12 cellular contexts compared by ENCODE assay signal in the genomic region with DNA sequence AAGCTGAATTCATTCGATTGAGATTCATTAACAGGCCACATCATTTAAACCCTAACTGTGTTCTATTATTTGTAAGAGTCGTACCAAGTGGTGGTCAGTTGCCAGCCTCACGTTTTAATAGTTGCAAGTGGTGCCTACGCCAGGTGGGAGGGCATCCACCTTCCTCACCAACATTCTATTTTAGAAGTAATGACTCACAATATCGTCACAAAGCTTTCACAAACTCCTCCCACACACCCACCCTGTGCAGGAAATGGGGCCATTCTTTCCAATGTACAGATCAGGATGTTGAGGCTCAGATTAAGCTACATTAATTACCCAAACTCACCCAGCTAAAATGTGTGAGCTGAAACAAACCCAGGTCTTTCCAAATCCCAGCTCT.
DNase-seq lines count a peak whose midpoint lies in the region; ATAC-seq and TF ChIP-seq lines count a peak whose summit lies in the region.
"Had no signal": no experiment of that assay in that cellular context is flagged by ENCODE, and none has a peak within 500 bp of the region (broad histone marks: within the 10 kb centered on the region; RNA-seq: fewer than 3 reads in every experiment).

No MANE protein-coding gene starts in this region.

- H3K4me1 Mint-ChIP-seq in CD4-positive, alpha-beta T cell (ENCODE audit: low read depth): peaks cover 9% of the 10 kb centered on the region
- H3K4me1 Mint-ChIP-seq in IgD-negative memory B cell: peaks cover 11 to 16% (median 15%) of the 10 kb centered on the region in 3 donors
- H3K4me1 Mint-ChIP-seq in activated T-helper 2 cell treated with anti-CD3 and anti-CD28 coated beads, Interferon-gamma antibody, Interleukin-2, Interleukin-4, amounts not matched to agents 10 μg/mL and 5 μg/mL and 100 μg/mL, durations not matched to agents 14 hours and 24 hours and 36 hours (ENCODE audit: low read depth): peaks cover 48% of the 10 kb centered on the region
- H3K4me1 Mint-ChIP-seq in osteocyte (ENCODE audit: unreplicated experiment): no peaks in the 10 kb centered on the region
- peaks cover 20% of the 10 kb centered on the region for H3K4me1 Mint-ChIP-seq in progenitor cell of endocrine pancreas (ENCODE audit: low read depth)

- no peak overlapping the region for H3K4me3 Mint-ChIP-seq in CD4-positive, alpha-beta T cell
- no peak overlapping the region for H3K4me3 Mint-ChIP-seq in IgD-negative memory B cell
- H3K4me3 Mint-ChIP-seq in activated T-helper 2 cell treated with anti-CD3 and anti-CD28 coated beads, Interferon-gamma antibody, Interleukin-2, Interleukin-4, amounts not matched to agents 10 μg/mL and 5 μg/mL and 100 μg/mL, durations not matched to agents 14 hours and 24 hours and 36 hours (ENCODE audit: low read depth): no peak overlapping the region
- H3K4me3 Mint-ChIP-seq in osteocyte (ENCODE audit: unreplicated experiment): no peak overlapping the region
- H3K4me3 Mint-ChIP-seq in progenitor cell of endocrine pancreas (ENCODE audit: low read depth): no peak overlapping the region

- H3K27me3 Mint-ChIP-seq in CD4-positive, alpha-beta T cell: no peaks in the 10 kb centered on the region
- H3K27me3 Mint-ChIP-seq in IgD-negative memory B cell (no peaks in the 10 kb centered on the region), osteocyte (ENCODE audit: unreplicated experiment) (no peaks in the 10 kb centered on the region), progenitor cell of endocrine pancreas (no peaks in the 10 kb centered on the region)
- H3K27me3 Mint-ChIP-seq in activated T-helper 2 cell treated with anti-CD3 and anti-CD28 coated beads, Interferon-gamma antibody, Interleukin-2, Interleukin-4, amounts not matched to agents 10 μg/mL and 5 μg/mL and 100 μg/mL, durations not matched to agents 14 hours and 24 hours and 36 hours (ENCODE audit: low read depth): no peaks in the 10 kb centered on the region

- DNase-seq in CD4-positive, alpha-beta T cell: no peak
- no peak for DNase-seq in activated T-helper 2 cell treated with anti-CD3 and anti-CD28 coated beads, Interferon-gamma antibody, Interleukin-2, Interleukin-4, amounts not matched to agents 10 μg/mL and 5 μg/mL and 100 μg/mL, durations not matched to agents 14 hours and 24 hours and 36 hours (ENCODE audit: low spot score)
- peak; percentile 73 for DNase-seq in stimulated activated CD4-positive, alpha-beta T cell treated with anti-CD3 and anti-CD28 coated beads, Interleukin-15, amount 100 ng/mL, for 24 hours
- DNase-seq in osteocyte (ENCODE audit: extremely low spot score, unreplicated experiment) (no peak), progenitor cell of endocrine pancreas (ENCODE audit: low spot score, unreplicated experiment) (no peak), NCI-H1436 treated with DMSO at 0.1 percent for 48 hours (lab: John Stamatoyannopoulos, UW) (no peak)
- DNase-seq: midbrain, NCI-H524 had no signal

- intact Hi-C loops in CD4-positive, alpha-beta T cell (cut with DNase I, micrococcal nuclease): loop anchor here in 1 of 2 experiments (5.0 kb wide), 1 partner anchor 58 kb away; no protein-coding TSS in a partner anchor
- intact Hi-C loops in activated T-helper 2 cell treated with anti-CD3 and anti-CD28 coated beads, Interferon-gamma antibody, Interleukin-2, Interleukin-4, amounts not matched to agents 10 μg/mL and 5 μg/mL and 100 μg/mL, durations not matched to agents 14 hours and 24 hours and 36 hours (cut with micrococcal nuclease): loop anchor here (1.0 kb wide), 1 partner anchor 8 kb away; no protein-coding TSS in a partner anchor

- POLR2A ChIA-PET in CD4-positive, alpha-beta T cell (lab: Charles Lee): interaction anchor here (0.8 to 1.1 kb wide), 2 partner anchors 10 to 77 kb away, joined by 3 to 5 read pairs; partner anchors contain the start of gene SAMD8

- H3K36me3 Mint-ChIP-seq in CD4-positive, alpha-beta T cell (ENCODE audit: low read depth): peaks cover 23% of the 10 kb centered on the region
- H3K36me3 Mint-ChIP-seq in IgD-negative memory B cell (peaks cover 11% of the 10 kb centered on the region), osteocyte (ENCODE audit: unreplicated experiment) (peaks cover 25% of the 10 kb centered on the region), progenitor cell of endocrine pancreas (ENCODE audit: insufficient read depth) (peaks cover 20% of the 10 kb centered on the region)
- peaks cover 36% of the 10 kb centered on the region for H3K36me3 Mint-ChIP-seq in activated T-helper 2 cell treated with anti-CD3 and anti-CD28 coated beads, Interferon-gamma antibody, Interleukin-2, Interleukin-4, amounts not matched to agents 10 μg/mL and 5 μg/mL and 100 μg/mL, durations not matched to agents 14 hours and 24 hours and 36 hours (ENCODE audit: low read depth)

- ATAC-seq in CD4-positive, alpha-beta T cell (ENCODE audit: poor library complexity): peak; percentile 52
- no peak for ATAC-seq in esophagus mucosa

- CTCF ChIA-PET in CD4-positive, alpha-beta T cell (lab: Charles Lee): no interaction called here

- H3K9me3 Mint-ChIP-seq in CD4-positive, alpha-beta T cell: no peaks in the 10 kb centered on the region
- H3K9me3 Mint-ChIP-seq in IgD-negative memory B cell: no peaks in the 10 kb centered on the region
- H3K9me3 Mint-ChIP-seq in activated T-helper 2 cell treated with anti-CD3 and anti-CD28 coated beads, Interferon-gamma antibody, Interleukin-2, Interleukin-4, amounts not matched to agents 10 μg/mL and 5 μg/mL and 100 μg/mL, durations not matched to agents 14 hours and 24 hours and 36 hours: peaks cover 9% of the 10 kb centered on the region
- H3K9me3 Mint-ChIP-seq in osteocyte (ENCODE audit: unreplicated experiment): no peaks in the 10 kb centered on the region
- no peaks in the 10 kb centered on the region for H3K9me3 Mint-ChIP-seq in progenitor cell of endocrine pancreas (ENCODE audit: low read depth)

- H3K9me3 ChIP-seq in CD4-positive, alpha-beta T cell (ENCODE audit: control insufficient read depth, low read length): no peaks in the 10 kb centered on the region
- H3K9me3 ChIP-seq: breast epithelium had no signal

- no peaks in the 10 kb centered on the region for H3K27me3 ChIP-seq in CD4-positive, alpha-beta T cell (ENCODE audit: control insufficient read depth, insufficient read depth, low read length)
- H3K27me3 ChIP-seq: breast epithelium had no signal

- TF ChIP-seq CTCF in CD4-positive, alpha-beta T cell (IDR thresholded peaks at IDR 0.05): no peak
- TF ChIP-seq CTCF in osteocyte (IDR thresholded peaks at IDR 0.05) (no peak), progenitor cell of endocrine pancreas (IDR thresholded peaks at IDR 0.05; ENCODE audit: unreplicated experiment) (no peak)

- peak overlapping the region; percentile 13 for H3K27ac Mint-ChIP-seq in CD4-positive, alpha-beta T cell
- H3K27ac Mint-ChIP-seq in IgD-negative memory B cell: peak overlapping the region in 2 of 3 donors; percentile 18 to 30
- peak overlapping the region; percentile 88 for H3K27ac Mint-ChIP-seq in activated T-helper 2 cell treated with anti-CD3 and anti-CD28 coated beads, Interferon-gamma antibody, Interleukin-2, Interleukin-4, amounts not matched to agents 10 μg/mL and 5 μg/mL and 100 μg/mL, durations not matched to agents 14 hours and 24 hours and 36 hours
- no peak overlapping the region for H3K27ac Mint-ChIP-seq in osteocyte (ENCODE audit: unreplicated experiment)
- no peak overlapping the region for H3K27ac Mint-ChIP-seq in progenitor cell of endocrine pancreas

- H3K27ac ChIP-seq in CD4-positive, alpha-beta T cell (ENCODE audit: low read depth, low read length): no peak overlapping the region
- H3K27ac ChIP-seq: breast epithelium, HL-60 had no signal

Comparison
In these comparisons a context has a peak if more than half of its experiments do, and no peak if none do; other contexts are left out.
1. H3K27ac Mint-ChIP-seq: peak in CD4-positive, alpha-beta T cell (single experiment), IgD-negative memory B cell (2 of 3) and activated T-helper 2 cell treated with anti-CD3 and anti-CD28 coated beads, Interferon-gamma antibody, Interleukin-2, Interleukin-4, amounts not matched to agents 10 μg/mL and 5 μg/mL and 100 μg/mL, durations not matched to agents 14 hours and 24 hours and 36 hours (single experiment); none in osteocyte (single experiment) and progenitor cell of endocrine pancreas (single experiment).